In genomic region chr21:44801468-44802395, GRCh38 we compare ENCODE assay signal across 8 cellular contexts. TPM values are rescaled to one million over a fixed set of nuclear protein-coding genes. Genes with fewer than 3 reads are reported as not detected.
DNase-seq lines count a peak whose midpoint lies in the region; ATAC-seq and TF ChIP-seq lines count a peak whose summit lies in the region.

Gene UBE2G2 (minus strand): TSS chr21:44801820. CDS start chr21:44801748, 72 bp downstream.

- H3K36me3 ChIP-seq in testis (ENCODE audit: low read depth, missing control alignments): no peaks in the 10 kb centered on the region

- peak; percentile 98 to 99 for ATAC-seq in activated naive CD4-positive, alpha-beta T cell treated with anti-CD3 and anti-CD28 coated beads, Interleukin-2, amount 50 U/mL, for 72 hours

- no peak for TF ChIP-seq CTCF in osteocyte (IDR thresholded peaks at IDR 0.05)
- no peak for TF ChIP-seq CTCF in testis (IDR thresholded peaks at IDR 0.05)

- intact Hi-C loops in testis (cut with DNase I; ENCODE audit: low total_unique reads): loop anchor here (5.0 kb wide), 1 partner anchor 71 kb away; the partner anchor contains the start of gene PTTG1IP

- H3K9me3 Mint-ChIP-seq in activated naive CD4-positive, alpha-beta T cell treated with anti-CD3 and anti-CD28 coated beads, Interleukin-2, amount 50 U/mL, for 72 hours: no peaks in the 10 kb centered on the region
- H3K9me3 Mint-ChIP-seq in osteocyte (ENCODE audit: unreplicated experiment): no peaks in the 10 kb centered on the region

- H3K4me3 ChIP-seq in testis: peak within 1 kb of the TSS; percentile 90 to 99

- no peak for TF ChIP-seq POLR2A in testis (IDR thresholded peaks at IDR 0.05)

- H3K4me1 Mint-ChIP-seq in osteocyte (ENCODE audit: unreplicated experiment): peaks cover 25% of the 10 kb centered on the region

- H3K27ac Mint-ChIP-seq in activated naive CD4-positive, alpha-beta T cell treated with anti-CD3 and anti-CD28 coated beads, Interleukin-2, amount 50 U/mL, for 72 hours: peak within 1 kb of the TSS; percentile 86 to 88
- H3K27ac Mint-ChIP-seq in osteocyte (ENCODE audit: unreplicated experiment): peak within 1 kb of the TSS; percentile 64

- H3K27ac ChIP-seq in testis: peak within 1 kb of the TSS; percentile 74 to 80

- H3K27me3 Mint-ChIP-seq in osteocyte (ENCODE audit: unreplicated experiment): no peaks in the 10 kb centered on the region

- DNase-seq in ELR (ENCODE audit: low read depth): peak; percentile 83
- peak; percentile 66 for DNase-seq in HCEC 1CT
- DNase-seq in NAMALWA (ENCODE audit: low spot score): peak; percentile 89
- DNase-seq in SKM-1 treated with dmso at 0.1 percent for 144 hours (lab: John Stamatoyannopoulos, UW; ENCODE audit: unreplicated experiment): peak; percentile 73
- peak; percentile 90 to 95 for DNase-seq in activated naive CD4-positive, alpha-beta T cell treated with anti-CD3 and anti-CD28 coated beads, Interleukin-2, amount 50 U/mL, for 72 hours (ENCODE audit: low spot score in 2 of 2)
- peak; percentile 78 for DNase-seq in glomerular visceral epithelial cell (ENCODE audit: extremely low spot score)
- DNase-seq in osteocyte (ENCODE audit: extremely low spot score, unreplicated experiment): peak; percentile 96
- peak; percentile 83 for DNase-seq in testis

- no peaks in the 10 kb centered on the region for H3K9me3 ChIP-seq in testis

- 0 to 1% methylated on average over 11 to 88 of the region's 97 CpGs for WGBS in testis, 2 donors

- no peaks in the 10 kb centered on the region for H3K27me3 ChIP-seq in testis

- peaks cover 36 to 59% of the 10 kb centered on the region in 2 donors for H3K36me3 Mint-ChIP-seq in activated naive CD4-positive, alpha-beta T cell treated with anti-CD3 and anti-CD28 coated beads, Interleukin-2, amount 50 U/mL, for 72 hours
- H3K36me3 Mint-ChIP-seq in osteocyte (ENCODE audit: unreplicated experiment): peaks cover 21% of the 10 kb centered on the region

- H3K4me1 ChIP-seq in testis: peaks cover 15% of the 10 kb centered on the region

- H3K4me3 Mint-ChIP-seq in osteocyte (ENCODE audit: unreplicated experiment): peak within 1 kb of the TSS; percentile 94

RNA-seq across cellular contexts. Expression of gene UBE2G2, which starts in this region (rescaled TPM):
- total RNA-seq in activated naive CD4-positive, alpha-beta T cell treated with anti-CD3 and anti-CD28 coated beads, Interleukin-2, amount 50 U/mL, for 72 hours: 100 to 1,000 TPM; 114 to 126 TPM
- total RNA-seq in osteocyte (74.7 and 78.7 TPM in 2 replicates), testis (10 to 100 TPM; 73.6 to 82.8 TPM)
- polyA plus RNA-seq in testis (ENCODE audit: insufficient read depth, low read depth, low replicate concordance): 38.9 TPM

Comparison
In these comparisons a context has a peak if more than half of its experiments do, and no peak if none do; other contexts are left out.
1. Peak in every context shown above with its lines: DNase-seq, ATAC-seq, H3K4me3 ChIP-seq and H3K27ac ChIP-seq.